ENCODE assay signal across 1 cellular context in the genomic region with DNA sequence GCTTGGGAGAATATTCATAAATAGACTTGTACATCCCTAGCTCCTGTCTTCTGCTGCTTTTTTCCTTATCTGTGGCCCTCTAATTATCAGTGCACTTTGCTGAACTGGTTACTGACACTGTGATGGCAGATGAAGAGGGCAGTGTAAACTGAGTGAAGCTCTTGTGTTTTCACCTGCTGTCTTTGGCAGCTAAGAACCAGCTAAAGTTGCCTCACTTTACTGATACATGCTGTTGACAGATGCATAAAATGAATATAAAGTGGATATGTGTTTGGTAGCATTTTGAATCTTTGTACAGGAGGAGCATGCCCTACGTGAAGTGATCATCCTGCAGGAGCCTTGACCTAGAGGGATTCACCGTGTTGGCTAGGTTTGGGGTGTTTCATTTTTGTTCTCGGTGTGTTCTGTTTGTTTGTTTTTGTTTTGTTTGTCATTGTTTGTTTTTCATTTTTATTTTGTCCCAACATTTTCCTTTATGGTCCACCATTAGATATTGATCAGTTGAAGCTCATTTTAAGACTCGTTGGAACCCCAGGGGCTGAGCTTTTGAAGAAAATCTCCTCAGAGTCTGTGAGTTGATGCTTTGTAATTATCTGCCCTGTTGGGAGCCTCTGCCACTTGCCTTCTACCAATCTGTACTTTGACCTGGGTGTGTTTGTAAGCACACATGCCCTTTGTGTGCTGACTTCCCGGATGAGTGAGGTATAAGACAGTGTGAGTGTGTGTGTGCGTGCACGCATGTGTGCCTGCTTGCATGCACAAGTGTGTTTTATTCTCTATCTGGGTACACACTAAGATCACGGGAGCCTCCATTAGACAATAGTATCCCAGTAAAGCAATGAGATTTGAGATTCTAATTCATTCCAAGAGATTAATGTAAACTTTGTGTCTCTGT.
TF ChIP-seq lines count a peak whose summit lies in the region.

No MANE protein-coding gene starts in this region.

TF ChIP-seq in HepG2, 621 proteins besides CTCF, POLR2A, EP300 and RAD21 (continued from another document and continues in another):
- TF ChIP-seq MYPOP (CRISPR knock-in tag; IDR thresholded peaks at IDR 0.05) (peak; percentile 70; the same call in 1 of the 2 replicates), NFE2L1 (CRISPR knock-in tag; IDR thresholded peaks at IDR 0.05; ENCODE audit: borderline replicate concordance) (no peak), FOSL1 (CRISPR knock-in tag; IDR thresholded peaks at IDR 0.05; ENCODE audit: borderline replicate concordance) (no peak), ZNF547 (CRISPR knock-in tag; IDR thresholded peaks at IDR 0.05) (peak; percentile 52), PITX1 (CRISPR knock-in tag; IDR thresholded peaks at IDR 0.05) (peak; percentile 80), HINFP (CRISPR knock-in tag; IDR thresholded peaks at IDR 0.05; ENCODE audit: low read depth) (no peak), ZIK1 (CRISPR knock-in tag; IDR thresholded peaks at IDR 0.05; ENCODE audit: borderline replicate concordance, low read depth) (no peak), ZNF335 (CRISPR knock-in tag; IDR thresholded peaks at IDR 0.05) (no peak; the same call in none of the 2 replicates), AHDC1 (CRISPR knock-in tag; IDR thresholded peaks at IDR 0.05; ENCODE audit: borderline replicate concordance) (peak; percentile 89; the same call in 1 of the 2 replicates), ISX (CRISPR knock-in tag; conservative IDR thresholded peaks at IDR 0.05) (no peak), ZNF460 (CRISPR knock-in tag; IDR thresholded peaks at IDR 0.05; ENCODE audit: borderline replicate concordance) (no peak), FOXK2 (IDR thresholded peaks at IDR 0.05) (0 out of 2 replicates have a peak, but pooled peaks have one; percentile 25), MAFG (CRISPR knock-in tag; IDR thresholded peaks at IDR 0.05) (no peak), HCFC1 (IDR thresholded peaks at IDR 0.05; ENCODE audit: low read depth, low read length) (no peak), KDM5B (CRISPR knock-in tag; IDR thresholded peaks at IDR 0.05; ENCODE audit: borderline replicate concordance) (no peak), NRL (CRISPR knock-in tag; IDR thresholded peaks at IDR 0.05; ENCODE audit: borderline replicate concordance) (no peak), ZNF256 (CRISPR knock-in tag; conservative IDR thresholded peaks at IDR 0.05) (no peak), ZNF121 (CRISPR knock-in tag; IDR thresholded peaks at IDR 0.05) (0 out of 2 replicates have a peak, but pooled peaks have one; percentile 28), ATRX (CRISPR knock-in tag; IDR thresholded peaks at IDR 0.05; ENCODE audit: borderline replicate concordance) (no peak), ZNF264 (CRISPR knock-in tag; IDR thresholded peaks at IDR 0.05) (peak; percentile 58; the same call in 1 of the 2 replicates), HNRNPLL (IDR thresholded peaks at IDR 0.05; ENCODE audit: low read depth, low read length, poor library complexity, severe bottlenecking) (no peak), SIN3B (IDR thresholded peaks at IDR 0.05; ENCODE audit: low read length) (peak; percentile 29; the same call in 1 of the 2 replicates), ZNF780A (CRISPR knock-in tag; IDR thresholded peaks at IDR 0.05) (peak; percentile 56; the same call in 1 of the 2 replicates), CHD2 (IDR thresholded peaks at IDR 0.05; ENCODE audit: low read depth, low read length) (peak; percentile 50; the same call in 1 of the 2 replicates), HOXA7 (CRISPR knock-in tag; IDR thresholded peaks at IDR 0.05) (no peak), ZNF761 (CRISPR knock-in tag; conservative IDR thresholded peaks at IDR 0.05) (no peak), NR2F6 (IDR thresholded peaks at IDR 0.05) (peak; percentile 74), NR2F6 (CRISPR knock-in tag; IDR thresholded peaks at IDR 0.05) (peak; percentile 91), ZFP36L2 (CRISPR knock-in tag; IDR thresholded peaks at IDR 0.05) (no peak), SNAPC2 (CRISPR knock-in tag; IDR thresholded peaks at IDR 0.05) (no peak), SRF (IDR thresholded peaks at IDR 0.05; ENCODE audit: low read depth, low read length) (no peak), KAT7 (CRISPR knock-in tag; IDR thresholded peaks at IDR 0.05; ENCODE audit: borderline replicate concordance) (peak; percentile 95), ZNF567 (CRISPR knock-in tag; IDR thresholded peaks at IDR 0.05; ENCODE audit: borderline replicate concordance) (0 out of 2 replicates have a peak, but pooled peaks have one; percentile 53), CENPT (CRISPR knock-in tag; IDR thresholded peaks at IDR 0.05; ENCODE audit: low read depth) (no peak), ATM (IDR thresholded peaks at IDR 0.05; ENCODE audit: borderline replicate concordance) (no peak), ESRRA (CRISPR knock-in tag; IDR thresholded peaks at IDR 0.05; ENCODE audit: low read depth) (peak; percentile 78), HDAC6 (IDR thresholded peaks at IDR 0.05; ENCODE audit: low read depth, low read length) (no peak), ZNF354B (CRISPR knock-in tag; IDR thresholded peaks at IDR 0.05) (no peak), GTF3A (CRISPR knock-in tag; conservative IDR thresholded peaks at IDR 0.05) (no peak), RFX1 (IDR thresholded peaks at IDR 0.05) (no peak), ARNT (IDR thresholded peaks at IDR 0.05) (no peak), HES4 (CRISPR knock-in tag; IDR thresholded peaks at IDR 0.05; ENCODE audit: borderline replicate concordance) (no peak), ARHGAP35 (CRISPR knock-in tag; IDR thresholded peaks at IDR 0.05; ENCODE audit: borderline replicate concordance) (0 out of 2 replicates have a peak, but pooled peaks have one; percentile 79), ZNF513 (CRISPR knock-in tag; conservative IDR thresholded peaks at IDR 0.05) (no peak), MTF2 (CRISPR knock-in tag; IDR thresholded peaks at IDR 0.05; ENCODE audit: borderline replicate concordance) (no peak), NAIF1 (CRISPR knock-in tag; IDR thresholded peaks at IDR 0.05; ENCODE audit: borderline replicate concordance) (0 out of 2 replicates have a peak, but pooled peaks have one; percentile 66), HHEX (CRISPR knock-in tag; IDR thresholded peaks at IDR 0.05) (peak; percentile 60; the same call in 1 of the 2 replicates), PTBP1 (IDR thresholded peaks at IDR 0.05; ENCODE audit: low read depth, low read length, poor library complexity, severe bottlenecking) (no peak), ZFP36L1 (CRISPR knock-in tag; IDR thresholded peaks at IDR 0.05) (no peak), ZNF564 (CRISPR knock-in tag; IDR thresholded peaks at IDR 0.05) (peak; percentile 66; the same call in 1 of the 2 replicates), ADNP (CRISPR knock-in tag; IDR thresholded peaks at IDR 0.05) (no peak)
- TF ChIP-seq, protein P1, sequence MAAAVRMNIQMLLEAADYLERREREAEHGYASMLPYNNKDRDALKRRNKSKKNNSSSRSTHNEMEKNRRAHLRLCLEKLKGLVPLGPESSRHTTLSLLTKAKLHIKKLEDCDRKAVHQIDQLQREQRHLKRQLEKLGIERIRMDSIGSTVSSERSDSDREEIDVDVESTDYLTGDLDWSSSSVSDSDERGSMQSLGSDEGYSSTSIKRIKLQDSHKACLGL (CRISPR knock-in tag; IDR thresholded peaks at IDR 0.05): no peak
- TF ChIP-seq, protein P2, sequence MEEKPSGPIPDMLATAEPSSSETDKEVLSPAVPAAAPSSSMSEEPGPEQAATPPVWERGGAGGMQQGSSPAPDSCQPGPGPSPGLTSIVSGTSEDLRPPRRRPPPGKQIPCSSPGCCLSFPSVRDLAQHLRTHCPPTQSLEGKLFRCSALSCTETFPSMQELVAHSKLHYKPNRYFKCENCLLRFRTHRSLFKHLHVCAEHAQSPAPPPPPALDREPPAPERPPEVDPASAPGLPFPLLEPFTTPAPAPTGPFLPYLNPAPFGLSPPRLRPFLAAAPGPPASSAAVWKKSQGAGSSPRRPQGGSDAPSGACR (CRISPR knock-in tag; IDR thresholded peaks at IDR 0.05): peak; percentile 83; the same call in 1 of the 2 replicates
- TF ChIP-seq, protein P3, sequence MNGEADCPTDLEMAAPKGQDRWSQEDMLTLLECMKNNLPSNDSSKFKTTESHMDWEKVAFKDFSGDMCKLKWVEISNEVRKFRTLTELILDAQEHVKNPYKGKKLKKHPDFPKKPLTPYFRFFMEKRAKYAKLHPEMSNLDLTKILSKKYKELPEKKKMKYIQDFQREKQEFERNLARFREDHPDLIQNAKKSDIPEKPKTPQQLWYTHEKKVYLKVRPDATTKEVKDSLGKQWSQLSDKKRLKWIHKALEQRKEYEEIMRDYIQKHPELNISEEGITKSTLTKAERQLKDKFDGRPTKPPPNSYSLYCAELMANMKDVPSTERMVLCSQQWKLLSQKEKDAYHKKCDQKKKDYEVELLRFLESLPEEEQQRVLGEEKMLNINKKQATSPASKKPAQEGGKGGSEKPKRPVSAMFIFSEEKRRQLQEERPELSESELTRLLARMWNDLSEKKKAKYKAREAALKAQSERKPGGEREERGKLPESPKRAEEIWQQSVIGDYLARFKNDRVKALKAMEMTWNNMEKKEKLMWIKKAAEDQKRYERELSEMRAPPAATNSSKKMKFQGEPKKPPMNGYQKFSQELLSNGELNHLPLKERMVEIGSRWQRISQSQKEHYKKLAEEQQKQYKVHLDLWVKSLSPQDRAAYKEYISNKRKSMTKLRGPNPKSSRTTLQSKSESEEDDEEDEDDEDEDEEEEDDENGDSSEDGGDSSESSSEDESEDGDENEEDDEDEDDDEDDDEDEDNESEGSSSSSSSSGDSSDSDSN (CRISPR knock-in tag; IDR thresholded peaks at IDR 0.05): peak; percentile 53
- TF ChIP-seq, protein P4, sequence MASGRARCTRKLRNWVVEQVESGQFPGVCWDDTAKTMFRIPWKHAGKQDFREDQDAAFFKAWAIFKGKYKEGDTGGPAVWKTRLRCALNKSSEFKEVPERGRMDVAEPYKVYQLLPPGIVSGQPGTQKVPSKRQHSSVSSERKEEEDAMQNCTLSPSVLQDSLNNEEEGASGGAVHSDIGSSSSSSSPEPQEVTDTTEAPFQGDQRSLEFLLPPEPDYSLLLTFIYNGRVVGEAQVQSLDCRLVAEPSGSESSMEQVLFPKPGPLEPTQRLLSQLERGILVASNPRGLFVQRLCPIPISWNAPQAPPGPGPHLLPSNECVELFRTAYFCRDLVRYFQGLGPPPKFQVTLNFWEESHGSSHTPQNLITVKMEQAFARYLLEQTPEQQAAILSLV (CRISPR knock-in tag; IDR thresholded peaks at IDR 0.05; ENCODE audit: borderline replicate concordance): 0 out of 2 replicates have a peak, but pooled peaks have one; percentile 52
